In the genomic region with DNA sequence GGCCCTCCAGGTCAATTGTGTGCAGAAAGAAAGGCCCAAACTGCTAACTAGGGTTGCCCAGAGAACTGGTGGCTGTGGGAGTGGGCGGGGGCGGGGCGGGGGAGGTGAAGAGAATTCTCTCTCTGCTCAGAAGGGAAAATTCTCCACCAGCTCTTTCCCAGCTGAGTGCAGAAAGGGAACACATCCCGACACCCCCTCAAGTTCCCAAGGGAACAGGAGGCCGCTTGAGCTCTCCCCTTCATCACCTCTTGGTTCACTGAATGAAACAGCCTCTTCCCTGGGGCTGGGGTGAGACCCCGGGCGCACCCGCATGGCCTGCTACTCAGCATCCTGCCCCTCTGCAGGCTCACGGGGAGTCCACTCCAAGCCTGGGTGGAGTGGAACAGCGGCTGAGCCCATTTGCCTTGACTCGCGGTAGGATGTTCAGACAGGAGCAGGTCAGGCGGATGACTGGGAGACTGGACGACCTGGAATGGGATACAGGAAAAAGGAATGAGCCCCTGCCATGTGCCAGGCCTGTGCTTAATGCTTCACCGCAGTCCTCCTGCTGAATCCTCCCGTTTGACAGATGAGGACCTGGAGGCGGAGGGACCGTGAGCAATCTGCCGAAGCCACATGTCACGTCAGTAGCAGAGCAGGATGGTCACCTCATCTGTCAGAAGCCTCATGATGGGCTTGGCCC, we compare ENCODE assay signal across 1 cellular context.
TF ChIP-seq lines count a peak whose summit lies in the region.

No MANE protein-coding gene starts in this region.

TF ChIP-seq in K562, 482 proteins besides CTCF, POLR2A, EP300 and RAD21 (continued from another document):
- TF ChIP-seq, protein P1, sequence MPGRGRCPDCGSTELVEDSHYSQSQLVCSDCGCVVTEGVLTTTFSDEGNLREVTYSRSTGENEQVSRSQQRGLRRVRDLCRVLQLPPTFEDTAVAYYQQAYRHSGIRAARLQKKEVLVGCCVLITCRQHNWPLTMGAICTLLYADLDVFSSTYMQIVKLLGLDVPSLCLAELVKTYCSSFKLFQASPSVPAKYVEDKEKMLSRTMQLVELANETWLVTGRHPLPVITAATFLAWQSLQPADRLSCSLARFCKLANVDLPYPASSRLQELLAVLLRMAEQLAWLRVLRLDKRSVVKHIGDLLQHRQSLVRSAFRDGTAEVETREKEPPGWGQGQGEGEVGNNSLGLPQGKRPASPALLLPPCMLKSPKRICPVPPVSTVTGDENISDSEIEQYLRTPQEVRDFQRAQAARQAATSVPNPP (IDR thresholded peaks at IDR 0.05; ENCODE audit: borderline replicate concordance, insufficient read depth, insufficient read length), result no peak
- TF ChIP-seq SOX6 (IDR thresholded peaks at IDR 0.05) (peak; percentile 32; the same call in 1 of the 2 replicates), POLR2AphosphoS5 (IDR thresholded peaks at IDR 0.05; ENCODE audit: control insufficient read depth, insufficient read depth, low read depth, low read length) (peak; percentile 80), NELFE (IDR thresholded peaks at IDR 0.05; ENCODE audit: insufficient read depth, insufficient read length) (no peak), ZNF780A (CRISPR knock-in tag; IDR thresholded peaks at IDR 0.05) (no peak), ZEB2 (IDR thresholded peaks at IDR 0.05) (peak; percentile 54; the same call in 1 of the 2 replicates), JUN (IDR thresholded peaks at IDR 0.05; ENCODE audit: borderline replicate concordance, low read depth, low read length) (peak; percentile 47; the same call in 1 of the 2 replicates), JUN (CRISPR knock-in tag; IDR thresholded peaks at IDR 0.05; ENCODE audit: borderline replicate concordance) (no peak), TRIM24 (IDR thresholded peaks at IDR 0.05) (peak; percentile 24 to 73; a peak in 2 of 4 replicates), NCOA1 (IDR thresholded peaks at IDR 0.05; ENCODE audit: low read depth) (peak; percentile 33; the same call in 1 of the 2 replicates), HMGN3 (IDR thresholded peaks at IDR 0.05; ENCODE audit: borderline replicate concordance, extremely low read depth, insufficient read length, low read depth, low read length) (no peak), CTBP1 (IDR thresholded peaks at IDR 0.05; ENCODE audit: borderline replicate concordance) (peak; percentile 80; the same call in 1 of the 2 replicates), RUNX1 (IDR thresholded peaks at IDR 0.05; ENCODE audit: low read depth) (0 out of 2 replicates have a peak, but pooled peaks have one; percentile 52), POLR2G (IDR thresholded peaks at IDR 0.05; ENCODE audit: low read depth, low read length) (peak; percentile 36; the same call in 1 of the 2 replicates), SAP30 (IDR thresholded peaks at IDR 0.05; ENCODE audit: borderline replicate concordance, insufficient read depth, low read depth, low read length, poor library complexity, severe bottlenecking) (peak; percentile 48), ETV6 (IDR thresholded peaks at IDR 0.05; ENCODE audit: borderline replicate concordance in 1 of 2, low read depth in 2 of 2, low read length in 1 of 2) (peak in 1 of 2 experiments; percentile 59; a peak in 2 of 4 replicates), ETV6 (CRISPR knock-in tag; IDR thresholded peaks at IDR 0.05; ENCODE audit: borderline replicate concordance) (no peak), SPI1 (IDR thresholded peaks at IDR 0.05; ENCODE audit: borderline replicate concordance, low read depth, low read length) (no peak), XRCC3 (IDR thresholded peaks at IDR 0.05) (no peak), ZNF436 (CRISPR knock-in tag; IDR thresholded peaks at IDR 0.05) (no peak), POLR3G (IDR thresholded peaks at IDR 0.05; ENCODE audit: extremely low read depth, insufficient read length, insufficient replicate concordance) (no peak), SREBF1 (IDR thresholded peaks at IDR 0.05; ENCODE audit: borderline replicate concordance, low read depth, low read length) (no peak), ZNF316 (IDR thresholded peaks at IDR 0.05) (no peak), RBM14 (IDR thresholded peaks at IDR 0.05; ENCODE audit: borderline replicate concordance, insufficient read depth, low read depth, low read length) (no peak), NCOA6 (IDR thresholded peaks at IDR 0.05) (no peak)
- TF ChIP-seq, protein P2, sequence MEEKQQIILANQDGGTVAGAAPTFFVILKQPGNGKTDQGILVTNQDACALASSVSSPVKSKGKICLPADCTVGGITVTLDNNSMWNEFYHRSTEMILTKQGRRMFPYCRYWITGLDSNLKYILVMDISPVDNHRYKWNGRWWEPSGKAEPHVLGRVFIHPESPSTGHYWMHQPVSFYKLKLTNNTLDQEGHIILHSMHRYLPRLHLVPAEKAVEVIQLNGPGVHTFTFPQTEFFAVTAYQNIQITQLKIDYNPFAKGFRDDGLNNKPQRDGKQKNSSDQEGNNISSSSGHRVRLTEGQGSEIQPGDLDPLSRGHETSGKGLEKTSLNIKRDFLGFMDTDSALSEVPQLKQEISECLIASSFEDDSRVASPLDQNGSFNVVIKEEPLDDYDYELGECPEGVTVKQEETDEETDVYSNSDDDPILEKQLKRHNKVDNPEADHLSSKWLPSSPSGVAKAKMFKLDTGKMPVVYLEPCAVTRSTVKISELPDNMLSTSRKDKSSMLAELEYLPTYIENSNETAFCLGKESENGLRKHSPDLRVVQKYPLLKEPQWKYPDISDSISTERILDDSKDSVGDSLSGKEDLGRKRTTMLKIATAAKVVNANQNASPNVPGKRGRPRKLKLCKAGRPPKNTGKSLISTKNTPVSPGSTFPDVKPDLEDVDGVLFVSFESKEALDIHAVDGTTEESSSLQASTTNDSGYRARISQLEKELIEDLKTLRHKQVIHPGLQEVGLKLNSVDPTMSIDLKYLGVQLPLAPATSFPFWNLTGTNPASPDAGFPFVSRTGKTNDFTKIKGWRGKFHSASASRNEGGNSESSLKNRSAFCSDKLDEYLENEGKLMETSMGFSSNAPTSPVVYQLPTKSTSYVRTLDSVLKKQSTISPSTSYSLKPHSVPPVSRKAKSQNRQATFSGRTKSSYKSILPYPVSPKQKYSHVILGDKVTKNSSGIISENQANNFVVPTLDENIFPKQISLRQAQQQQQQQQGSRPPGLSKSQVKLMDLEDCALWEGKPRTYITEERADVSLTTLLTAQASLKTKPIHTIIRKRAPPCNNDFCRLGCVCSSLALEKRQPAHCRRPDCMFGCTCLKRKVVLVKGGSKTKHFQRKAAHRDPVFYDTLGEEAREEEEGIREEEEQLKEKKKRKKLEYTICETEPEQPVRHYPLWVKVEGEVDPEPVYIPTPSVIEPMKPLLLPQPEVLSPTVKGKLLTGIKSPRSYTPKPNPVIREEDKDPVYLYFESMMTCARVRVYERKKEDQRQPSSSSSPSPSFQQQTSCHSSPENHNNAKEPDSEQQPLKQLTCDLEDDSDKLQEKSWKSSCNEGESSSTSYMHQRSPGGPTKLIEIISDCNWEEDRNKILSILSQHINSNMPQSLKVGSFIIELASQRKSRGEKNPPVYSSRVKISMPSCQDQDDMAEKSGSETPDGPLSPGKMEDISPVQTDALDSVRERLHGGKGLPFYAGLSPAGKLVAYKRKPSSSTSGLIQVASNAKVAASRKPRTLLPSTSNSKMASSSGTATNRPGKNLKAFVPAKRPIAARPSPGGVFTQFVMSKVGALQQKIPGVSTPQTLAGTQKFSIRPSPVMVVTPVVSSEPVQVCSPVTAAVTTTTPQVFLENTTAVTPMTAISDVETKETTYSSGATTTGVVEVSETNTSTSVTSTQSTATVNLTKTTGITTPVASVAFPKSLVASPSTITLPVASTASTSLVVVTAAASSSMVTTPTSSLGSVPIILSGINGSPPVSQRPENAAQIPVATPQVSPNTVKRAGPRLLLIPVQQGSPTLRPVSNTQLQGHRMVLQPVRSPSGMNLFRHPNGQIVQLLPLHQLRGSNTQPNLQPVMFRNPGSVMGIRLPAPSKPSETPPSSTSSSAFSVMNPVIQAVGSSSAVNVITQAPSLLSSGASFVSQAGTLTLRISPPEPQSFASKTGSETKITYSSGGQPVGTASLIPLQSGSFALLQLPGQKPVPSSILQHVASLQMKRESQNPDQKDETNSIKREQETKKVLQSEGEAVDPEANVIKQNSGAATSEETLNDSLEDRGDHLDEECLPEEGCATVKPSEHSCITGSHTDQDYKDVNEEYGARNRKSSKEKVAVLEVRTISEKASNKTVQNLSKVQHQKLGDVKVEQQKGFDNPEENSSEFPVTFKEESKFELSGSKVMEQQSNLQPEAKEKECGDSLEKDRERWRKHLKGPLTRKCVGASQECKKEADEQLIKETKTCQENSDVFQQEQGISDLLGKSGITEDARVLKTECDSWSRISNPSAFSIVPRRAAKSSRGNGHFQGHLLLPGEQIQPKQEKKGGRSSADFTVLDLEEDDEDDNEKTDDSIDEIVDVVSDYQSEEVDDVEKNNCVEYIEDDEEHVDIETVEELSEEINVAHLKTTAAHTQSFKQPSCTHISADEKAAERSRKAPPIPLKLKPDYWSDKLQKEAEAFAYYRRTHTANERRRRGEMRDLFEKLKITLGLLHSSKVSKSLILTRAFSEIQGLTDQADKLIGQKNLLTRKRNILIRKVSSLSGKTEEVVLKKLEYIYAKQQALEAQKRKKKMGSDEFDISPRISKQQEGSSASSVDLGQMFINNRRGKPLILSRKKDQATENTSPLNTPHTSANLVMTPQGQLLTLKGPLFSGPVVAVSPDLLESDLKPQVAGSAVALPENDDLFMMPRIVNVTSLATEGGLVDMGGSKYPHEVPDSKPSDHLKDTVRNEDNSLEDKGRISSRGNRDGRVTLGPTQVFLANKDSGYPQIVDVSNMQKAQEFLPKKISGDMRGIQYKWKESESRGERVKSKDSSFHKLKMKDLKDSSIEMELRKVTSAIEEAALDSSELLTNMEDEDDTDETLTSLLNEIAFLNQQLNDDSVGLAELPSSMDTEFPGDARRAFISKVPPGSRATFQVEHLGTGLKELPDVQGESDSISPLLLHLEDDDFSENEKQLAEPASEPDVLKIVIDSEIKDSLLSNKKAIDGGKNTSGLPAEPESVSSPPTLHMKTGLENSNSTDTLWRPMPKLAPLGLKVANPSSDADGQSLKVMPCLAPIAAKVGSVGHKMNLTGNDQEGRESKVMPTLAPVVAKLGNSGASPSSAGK (IDR thresholded peaks at IDR 0.05), result peak; percentile 96
- TF ChIP-seq, protein P3, sequence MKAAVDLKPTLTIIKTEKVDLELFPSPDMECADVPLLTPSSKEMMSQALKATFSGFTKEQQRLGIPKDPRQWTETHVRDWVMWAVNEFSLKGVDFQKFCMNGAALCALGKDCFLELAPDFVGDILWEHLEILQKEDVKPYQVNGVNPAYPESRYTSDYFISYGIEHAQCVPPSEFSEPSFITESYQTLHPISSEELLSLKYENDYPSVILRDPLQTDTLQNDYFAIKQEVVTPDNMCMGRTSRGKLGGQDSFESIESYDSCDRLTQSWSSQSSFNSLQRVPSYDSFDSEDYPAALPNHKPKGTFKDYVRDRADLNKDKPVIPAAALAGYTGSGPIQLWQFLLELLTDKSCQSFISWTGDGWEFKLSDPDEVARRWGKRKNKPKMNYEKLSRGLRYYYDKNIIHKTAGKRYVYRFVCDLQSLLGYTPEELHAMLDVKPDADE (conservative IDR thresholded peaks at IDR 0.05; ENCODE audit: control insufficient read depth, low read depth, low read length), result peak; percentile 21; the same call in 1 of the 2 replicates
- TF ChIP-seq, protein P4, sequence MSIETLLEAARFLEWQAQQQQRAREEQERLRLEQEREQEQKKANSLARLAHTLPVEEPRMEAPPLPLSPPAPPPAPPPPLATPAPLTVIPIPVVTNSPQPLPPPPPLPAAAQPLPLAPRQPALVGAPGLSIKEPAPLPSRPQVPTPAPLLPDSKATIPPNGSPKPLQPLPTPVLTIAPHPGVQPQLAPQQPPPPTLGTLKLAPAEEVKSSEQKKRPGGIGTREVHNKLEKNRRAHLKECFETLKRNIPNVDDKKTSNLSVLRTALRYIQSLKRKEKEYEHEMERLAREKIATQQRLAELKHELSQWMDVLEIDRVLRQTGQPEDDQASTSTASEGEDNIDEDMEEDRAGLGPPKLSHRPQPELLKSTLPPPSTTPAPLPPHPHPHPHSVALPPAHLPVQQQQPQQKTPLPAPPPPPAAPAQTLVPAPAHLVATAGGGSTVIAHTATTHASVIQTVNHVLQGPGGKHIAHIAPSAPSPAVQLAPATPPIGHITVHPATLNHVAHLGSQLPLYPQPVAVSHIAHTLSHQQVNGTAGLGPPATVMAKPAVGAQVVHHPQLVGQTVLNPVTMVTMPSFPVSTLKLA (conservative IDR thresholded peaks at IDR 0.05), result peak; percentile 78 to 90
- TF ChIP-seq, protein P5, sequence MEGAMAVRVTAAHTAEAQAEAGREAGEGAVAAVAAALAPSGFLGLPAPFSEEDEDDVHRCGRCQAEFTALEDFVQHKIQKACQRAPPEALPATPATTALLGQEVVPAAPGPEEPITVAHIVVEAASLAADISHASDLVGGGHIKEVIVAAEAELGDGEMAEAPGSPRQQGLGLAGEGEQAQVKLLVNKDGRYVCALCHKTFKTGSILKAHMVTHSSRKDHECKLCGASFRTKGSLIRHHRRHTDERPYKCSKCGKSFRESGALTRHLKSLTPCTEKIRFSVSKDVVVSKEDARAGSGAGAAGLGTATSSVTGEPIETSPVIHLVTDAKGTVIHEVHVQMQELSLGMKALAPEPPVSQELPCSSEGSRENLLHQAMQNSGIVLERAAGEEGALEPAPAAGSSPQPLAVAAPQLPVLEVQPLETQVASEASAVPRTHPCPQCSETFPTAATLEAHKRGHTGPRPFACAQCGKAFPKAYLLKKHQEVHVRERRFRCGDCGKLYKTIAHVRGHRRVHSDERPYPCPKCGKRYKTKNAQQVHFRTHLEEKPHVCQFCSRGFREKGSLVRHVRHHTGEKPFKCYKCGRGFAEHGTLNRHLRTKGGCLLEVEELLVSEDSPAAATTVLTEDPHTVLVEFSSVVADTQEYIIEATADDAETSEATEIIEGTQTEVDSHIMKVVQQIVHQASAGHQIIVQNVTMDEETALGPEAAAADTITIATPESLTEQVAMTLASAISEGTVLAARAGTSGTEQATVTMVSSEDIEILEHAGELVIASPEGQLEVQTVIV (CRISPR knock-in tag; IDR thresholded peaks at IDR 0.05; ENCODE audit: borderline replicate concordance), result no peak
